ENCODE assay signal across 8 cellular contexts in genomic region chr16:29961127-29961478, GRCh38. TPM values are rescaled to one million over a fixed set of nuclear protein-coding genes. Genes with fewer than 3 reads are reported as not detected.
DNase-seq lines count a peak whose midpoint lies in the region; TF ChIP-seq lines count a peak whose summit lies in the region.

No MANE protein-coding gene starts in this region.

- H3K27me3 ChIP-seq in fibroblast of lung (ENCODE audit: control insufficient read depth, insufficient read depth, low read length): no peaks in the 10 kb centered on the region

- H3K4me3 ChIP-seq in GM12865 (ENCODE audit: low read depth, low read length) (peak overlapping the region; percentile 68), fibroblast of lung (replicated peaks in 1 of 4; ENCODE audit: control extremely low read depth in 1 of 4, insufficient read depth in 1 of 4, low read depth in 3 of 4, low read length in 4 of 4) (peak overlapping the region; percentile 72 to 83 (median 78)), skeletal muscle cell (ENCODE audit: low read depth, low read length) (peak overlapping the region; percentile 74)

- TF ChIP-seq CTCF in GM12865 (IDR thresholded peaks at IDR 0.05; ENCODE audit: insufficient read depth, low read depth, low read length, missing control alignments) (no peak), RWPE1 (conservative IDR thresholded peaks at IDR 0.05; ENCODE audit: low read depth) (no peak), fibroblast of lung (conservative IDR thresholded peaks at IDR 0.05 in 1 of 2, IDR thresholded peaks at IDR 0.05 in 1 of 2; ENCODE audit: low read depth in 1 of 2, low read length in 2 of 2) (no peak)

- peak overlapping the region; percentile 90 for H3K4me2 ChIP-seq in fibroblast of lung (ENCODE audit: extremely low read depth, insufficient read depth, low read length)

- H3K27ac ChIP-seq in RWPE1 (peak overlapping the region; percentile 89), fibroblast of lung (ENCODE audit: insufficient read depth, low read length) (peak overlapping the region; percentile 72)

- peak overlapping the region; percentile 81 for H3K9ac ChIP-seq in fibroblast of lung (ENCODE audit: insufficient read depth, low read length)

- POLR2A ChIA-PET in RWPE1 (lab: Yijun Ruan, JAX; ENCODE audit: low non-redundant PET): interaction anchor here (0.6 to 1.2 kb wide), 4 partner anchors 9 to 60 kb away, joined by 3 to 5 read pairs (median 4); no protein-coding TSS in a partner anchor

- CTCF ChIA-PET in RWPE1 (lab: Yijun Ruan, JAX): interaction anchor here (0.5 to 1.3 kb wide), 4 partner anchors 10 to 104 kb away, joined by 3 to 8 read pairs (median 3); no protein-coding TSS in a partner anchor

- no peaks in the 10 kb centered on the region for H4K20me1 ChIP-seq in fibroblast of lung (ENCODE audit: control insufficient read depth, extremely low read depth, insufficient read depth, low read length)

- H2AFZ ChIP-seq in fibroblast of lung (ENCODE audit: low read length): peak overlapping the region; percentile 74

- H3K79me2 ChIP-seq in fibroblast of lung (ENCODE audit: control insufficient read depth, insufficient read depth, low read length): no peaks in the 10 kb centered on the region

- H3K4me1 ChIP-seq in fibroblast of lung (ENCODE audit: control insufficient read depth, extremely low read depth, insufficient read depth, low read length): no peaks in the 10 kb centered on the region

- no peak for DNase-seq in GM12865 (ENCODE audit: low read depth)
- no peak for DNase-seq in RWPE1 (ENCODE audit: low spot score)
- no peak for DNase-seq in fibroblast of lung (ENCODE audit: low read depth in 2 of 2)
- no peak for DNase-seq in skeletal muscle cell (ENCODE audit: low read depth)
- DNase-seq in NCI-H2081 treated with DMSO at 0.1 percent for 48 hours (lab: John Stamatoyannopoulos, UW): no peak
- no peak for DNase-seq in NCI-H526 treated with DMSO at 0.1 percent for 48 hours (lab: John Stamatoyannopoulos, UW)
- DNase-seq in GDM1 (lab: John Stamatoyannopoulos, UW): no peak
- DNase-seq in NCI-H1417 treated with DMSO at 0.1 percent for 48 hours (lab: John Stamatoyannopoulos, UW): no peak

- no peaks in the 10 kb centered on the region for H3K36me3 ChIP-seq in fibroblast of lung (ENCODE audit: control insufficient read depth, insufficient read depth, low read length)

- no peaks in the 10 kb centered on the region for H3K9me3 ChIP-seq in fibroblast of lung (ENCODE audit: control insufficient read depth, insufficient read depth, low read depth, low read length)

RNA-seq across cellular contexts. Expression of gene TMEM219, which starts 0.8 kb away (rescaled TPM):
- 80.6 and 100 TPM in 2 replicates for total RNA-seq in fibroblast of lung
- polyA plus RNA-seq in fibroblast of lung: 79.4 and 86.3 TPM in 2 replicates
- 121 and 137 TPM in 2 replicates for polyA plus RNA-seq in fibroblast of lung (2012)
- 188 and 236 TPM in 2 replicates for polyA minus RNA-seq in fibroblast of lung (ENCODE audit: low replicate concordance)

RNA-seq across cellular contexts. Expression of gene TAOK2, which starts 12.6 kb away (rescaled TPM):
- total RNA-seq in fibroblast of lung: 36.5 and 41.3 TPM in 2 replicates
- polyA plus RNA-seq in fibroblast of lung: 12.3 and 14.3 TPM in 2 replicates
- polyA plus RNA-seq in fibroblast of lung (2012): 20.8 and 21.5 TPM in 2 replicates
- polyA minus RNA-seq in fibroblast of lung (ENCODE audit: low replicate concordance): 22.6 and 30.5 TPM in 2 replicates

RNA-seq across cellular contexts. Expression of gene HIRIP3, which starts 34.3 kb away (rescaled TPM):
- 5.6 and 7.9 TPM in 2 replicates for total RNA-seq in fibroblast of lung
- 3.0 and 7.2 TPM in 2 replicates for polyA plus RNA-seq in fibroblast of lung
- polyA plus RNA-seq in fibroblast of lung (2012): 5.7 and 14.8 TPM in 2 replicates
- 6.8 and 7.4 TPM in 2 replicates for polyA minus RNA-seq in fibroblast of lung (ENCODE audit: low replicate concordance)

RNA-seq across cellular contexts. Expression of gene INO80E, which starts 34.9 kb away (rescaled TPM):
- 16.3 and 18.5 TPM in 2 replicates for total RNA-seq in fibroblast of lung
- 21.9 and 37.1 TPM in 2 replicates for polyA plus RNA-seq in fibroblast of lung
- 41.6 and 62.5 TPM in 2 replicates for polyA plus RNA-seq in fibroblast of lung (2012)
- polyA minus RNA-seq in fibroblast of lung (ENCODE audit: low replicate concordance): 10.7 and 15.9 TPM in 2 replicates

RNA-seq across cellular contexts. Expression of gene KCTD13, which starts 35.1 kb away (rescaled TPM):
- 4.6 and 6.3 TPM in 2 replicates for total RNA-seq in fibroblast of lung
- polyA plus RNA-seq in fibroblast of lung: 5.7 and 5.9 TPM in 2 replicates
- 6.4 and 6.6 TPM in 2 replicates for polyA plus RNA-seq in fibroblast of lung (2012)
- 5.3 and 9.0 TPM in 2 replicates for polyA minus RNA-seq in fibroblast of lung (ENCODE audit: low replicate concordance)
